ENCODE assay signal across 28 cellular contexts in the genomic region with DNA sequence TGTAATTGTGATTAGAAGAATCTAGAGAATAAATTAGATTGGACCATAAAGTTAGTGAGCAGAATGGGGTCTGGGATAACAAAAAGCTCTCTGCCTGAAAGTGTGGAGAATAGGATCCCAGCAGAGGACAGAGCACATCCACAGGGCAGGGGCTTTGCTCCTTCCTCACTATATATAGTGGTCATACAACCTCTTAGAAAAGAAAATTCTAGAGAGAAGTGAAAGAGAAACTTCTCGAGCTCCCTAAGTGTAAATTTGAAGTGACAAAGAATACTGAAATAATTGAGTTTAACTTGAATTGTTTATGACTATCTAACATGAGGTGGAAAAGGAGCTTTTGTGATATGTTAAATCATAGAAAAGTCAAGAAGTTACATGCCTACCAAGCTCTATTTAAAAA. TPM values are rescaled to one million over a fixed set of nuclear protein-coding genes. Genes with fewer than 3 reads are reported as not detected.
"Had no signal": no experiment of that assay in that cellular context is flagged by ENCODE, and none has a peak within 500 bp of the region (broad histone marks: within the 10 kb centered on the region; RNA-seq: fewer than 3 reads in every experiment).

No MANE protein-coding gene starts in this region.

- H3K27me3 Mint-ChIP-seq: activated B cell treated with CpG ODN at 0.5 μM for 24 hours; activated CD8-positive, alpha-beta memory T cell treated with anti-CD3 and anti-CD28 coated beads, Interleukin-2, amount 10 ng/mL, durations not matched to agents 7 days and 5 days; activated naive CD8-positive, alpha-beta T cell; naive thymus-derived CD4-positive, alpha-beta T cell; progenitor cell of endocrine pancreas; stimulated activated naive CD8-positive, alpha-beta T cell treated with anti-CD3 and anti-CD28 coated beads, Interleukin-15, amount 100 ng/mL, for 72 hours; type B pancreatic cell had no signal

- DNase-seq: activated B cell treated with CpG ODN at 0.5 μM for 24 hours; activated CD4-positive, alpha-beta T cell treated with anti-CD3 and anti-CD28 coated beads, Interleukin-2, amount 50 U/mL, for 1 hour; activated CD8-positive, alpha-beta memory T cell treated with anti-CD3 and anti-CD28 coated beads, Interleukin-2, amount 10 ng/mL, durations not matched to agents 7 days and 5 days; activated CD8-positive, alpha-beta T cell treated with anti-CD3 and anti-CD28 coated beads, Interleukin-2, amount 10 ng/mL, durations not matched to agents 7 days and 5 days; activated effector memory CD4-positive, alpha-beta T cell treated with Interleukin-2 at 50 U/mL for 16 hours; activated naive CD4-positive, alpha-beta T cell treated with Interleukin-2 at 50 U/mL for 16 hours; activated T-cell treated with anti-CD3 and anti-CD28 coated beads, Interleukin-2, amount 50 U/mL, for 72 hours; anterior cingulate cortex; dermis blood vessel endothelial cell; effector CD4-positive, alpha-beta T cell; mammary epithelial cell; naive thymus-derived CD4-positive, alpha-beta T cell; ovary; retina; stimulated activated CD4-positive, alpha-beta T cell treated with anti-CD3 and anti-CD28 coated beads, Interleukin-4, amount 100 ng/mL, for 24 hours; stimulated activated naive CD8-positive, alpha-beta T cell treated with anti-CD3 and anti-CD28 coated beads, Interleukin-15, amount 100 ng/mL, for 72 hours; substantia nigra had no signal

- H3K9me3 ChIP-seq: esophagus muscularis mucosa, ovary, vagina had no signal

- H3K4me1 ChIP-seq: esophagus muscularis mucosa, vagina had no signal

- H3K27ac Mint-ChIP-seq: activated B cell treated with CpG ODN at 0.5 μM for 24 hours; activated CD8-positive, alpha-beta memory T cell treated with anti-CD3 and anti-CD28 coated beads, Interleukin-2, amount 10 ng/mL, durations not matched to agents 7 days and 5 days; activated CD8-positive, alpha-beta T cell treated with anti-CD3 and anti-CD28 coated beads, Interleukin-2, amount 10 ng/mL, durations not matched to agents 7 days and 5 days; activated naive CD8-positive, alpha-beta T cell; activated T-cell treated with anti-CD3 and anti-CD28 coated beads, Interleukin-2, amount 50 U/mL, for 72 hours; mesothelial cell of epicardium; progenitor cell of endocrine pancreas; stimulated activated effector memory CD8-positive, alpha-beta T cell treated with anti-CD3 and anti-CD28 coated beads, Interleukin-12 subunit alpha, Interleukin-12 subunit beta, amount 100 ng/mL, for 72 hours; stimulated activated naive CD8-positive, alpha-beta T cell treated with anti-CD3 and anti-CD28 coated beads, Interleukin-15, amount 100 ng/mL, for 72 hours; type B pancreatic cell had no signal

- H3K9me3 Mint-ChIP-seq: activated B cell treated with CpG ODN at 0.5 μM for 24 hours; stimulated activated effector memory CD8-positive, alpha-beta T cell treated with anti-CD3 and anti-CD28 coated beads, Interleukin-12 subunit alpha, Interleukin-12 subunit beta, amount 100 ng/mL, for 72 hours; stimulated activated naive CD8-positive, alpha-beta T cell treated with anti-CD3 and anti-CD28 coated beads, Interleukin-15, amount 100 ng/mL, for 72 hours; type B pancreatic cell had no signal

- H3K4me1 Mint-ChIP-seq: activated CD8-positive, alpha-beta memory T cell treated with anti-CD3 and anti-CD28 coated beads, Interleukin-2, amount 10 ng/mL, durations not matched to agents 7 days and 5 days; naive thymus-derived CD4-positive, alpha-beta T cell; stimulated activated effector memory CD8-positive, alpha-beta T cell treated with anti-CD3 and anti-CD28 coated beads, Interleukin-12 subunit alpha, Interleukin-12 subunit beta, amount 100 ng/mL, for 72 hours; stimulated activated naive CD8-positive, alpha-beta T cell treated with anti-CD3 and anti-CD28 coated beads, Interleukin-15, amount 100 ng/mL, for 72 hours had no signal

- H3K36me3 ChIP-seq: esophagus muscularis mucosa, ovary, vagina had no signal

- H3K4me3 Mint-ChIP-seq: activated B cell treated with CpG ODN at 0.5 μM for 24 hours; activated CD8-positive, alpha-beta memory T cell treated with anti-CD3 and anti-CD28 coated beads, Interleukin-2, amount 10 ng/mL, durations not matched to agents 7 days and 5 days; activated CD8-positive, alpha-beta T cell treated with anti-CD3 and anti-CD28 coated beads, Interleukin-2, amount 10 ng/mL, durations not matched to agents 7 days and 5 days; activated naive CD8-positive, alpha-beta T cell; activated T-cell treated with anti-CD3 and anti-CD28 coated beads, Interleukin-2, amount 50 U/mL, for 72 hours; mesothelial cell of epicardium; naive thymus-derived CD4-positive, alpha-beta T cell; stimulated activated effector memory CD8-positive, alpha-beta T cell treated with anti-CD3 and anti-CD28 coated beads, Interleukin-12 subunit alpha, Interleukin-12 subunit beta, amount 100 ng/mL, for 72 hours; stimulated activated naive CD8-positive, alpha-beta T cell treated with anti-CD3 and anti-CD28 coated beads, Interleukin-15, amount 100 ng/mL, for 72 hours; type B pancreatic cell had no signal

- H3K27ac ChIP-seq: esophagus muscularis mucosa, ovary, skin epidermis, vagina had no signal

- H3K36me3 Mint-ChIP-seq: activated CD8-positive, alpha-beta memory T cell treated with anti-CD3 and anti-CD28 coated beads, Interleukin-2, amount 10 ng/mL, durations not matched to agents 7 days and 5 days; activated naive CD8-positive, alpha-beta T cell; mesothelial cell of epicardium; naive thymus-derived CD4-positive, alpha-beta T cell; stimulated activated effector memory CD8-positive, alpha-beta T cell treated with anti-CD3 and anti-CD28 coated beads, Interleukin-12 subunit alpha, Interleukin-12 subunit beta, amount 100 ng/mL, for 72 hours; type B pancreatic cell had no signal

- H3K4me3 ChIP-seq: esophagus muscularis mucosa, ovary, skin epidermis, vagina had no signal

- H3K27me3 ChIP-seq: esophagus muscularis mucosa, ovary, vagina had no signal

- ATAC-seq: activated CD8-positive, alpha-beta memory T cell treated with anti-CD3 and anti-CD28 coated beads, Interleukin-2, amount 10 ng/mL, durations not matched to agents 7 days and 5 days; activated CD8-positive, alpha-beta T cell treated with anti-CD3 and anti-CD28 coated beads, Interleukin-2, amount 10 ng/mL, durations not matched to agents 7 days and 5 days; activated T-cell treated with anti-CD3 and anti-CD28 coated beads, Interleukin-2, amount 50 U/mL, for 72 hours; naive thymus-derived CD4-positive, alpha-beta T cell; sciatic nerve; stimulated activated effector memory CD8-positive, alpha-beta T cell treated with anti-CD3 and anti-CD28 coated beads, Interleukin-12 subunit alpha, Interleukin-12 subunit beta, amount 100 ng/mL, for 72 hours; stimulated activated naive CD8-positive, alpha-beta T cell treated with anti-CD3 and anti-CD28 coated beads, Interleukin-15, amount 100 ng/mL, for 72 hours had no signal

RNA-seq across cellular contexts. Expression of a gene that starts 14.9 kb away (rescaled TPM):
- total RNA-seq: activated B cell treated with CpG ODN at 0.5 μM for 24 hours; activated CD8-positive, alpha-beta memory T cell treated with anti-CD3 and anti-CD28 coated beads, Interleukin-2, amount 10 ng/mL, durations not matched to agents 7 days and 5 days; activated CD8-positive, alpha-beta T cell treated with anti-CD3 and anti-CD28 coated beads, Interleukin-2, amount 10 ng/mL, durations not matched to agents 7 days and 5 days; activated T-cell treated with anti-CD3 and anti-CD28 coated beads, Interleukin-2, amount 50 U/mL, for 72 hours; dermis blood vessel endothelial cell; esophagus muscularis mucosa; liver; mammary epithelial cell; mesothelial cell of epicardium; naive thymus-derived CD4-positive, alpha-beta T cell; ovary; progenitor cell of endocrine pancreas; sciatic nerve; vagina had no signal
- polyA plus RNA-seq: adipose tissue; liver; mammary epithelial cell; naive thymus-derived CD4-positive, alpha-beta T cell; ovary had no signal
